8 cellular contexts compared by ENCODE assay signal in genomic region chr1:32291145-32291707, GRCh38. TPM values are rescaled to one million over a fixed set of nuclear protein-coding genes. Genes with fewer than 3 reads are reported as not detected.
A peak's percentile ranks its signal among the peaks of the same experiment; 100 is the strongest.
DNase-seq lines count a peak whose midpoint lies in the region; ATAC-seq, FAIRE-seq and TF ChIP-seq lines count a peak whose summit lies in the region.

No MANE protein-coding gene starts in this region.

- no peaks in the 10 kb centered on the region for H3K36me3 ChIP-seq in neutrophil

- FAIRE-seq in RCC 7860 (lab: Jason Lieb, UNC): peak; percentile 79

- H3K27ac ChIP-seq in epithelial cell of prostate (peak overlapping the region; percentile 93), neutrophil (peak overlapping the region; percentile 82)

- peaks cover 17 to 18% of the 10 kb centered on the region in 2 experiments for H3K4me1 ChIP-seq in neutrophil (ENCODE audit: control insufficient read depth in 1 of 2, insufficient read depth in 1 of 2, low read depth in 1 of 2, low read length in 1 of 2)

- no peak for ATAC-seq in HG03039 (IDR thresholded peaks at IDR 0.05; ENCODE audit: unreplicated experiment)

- H3K4me3 ChIP-seq in neutrophil (ENCODE audit: low read depth in 1 of 2, low read length in 1 of 2): peak overlapping the region; percentile 65 to 90

- no peaks in the 10 kb centered on the region for H3K9me3 ChIP-seq in neutrophil

- no peak for TF ChIP-seq CTCF in neutrophil (IDR thresholded peaks at IDR 0.05)

- no peaks in the 10 kb centered on the region for H3K27me3 ChIP-seq in neutrophil

- DNase-seq in DMS153 (lab: John Stamatoyannopoulos, UW) (peak; percentile 38), DMS153 treated with DMSO at 0.1 percent for 48 hours (lab: John Stamatoyannopoulos, UW; ENCODE audit: unreplicated experiment) (no peak), RCC 7860 (ENCODE audit: low spot score) (peak; percentile 79), epithelial cell of prostate (ENCODE audit: low read depth, low spot score) (peak; percentile 40), activated gamma-delta T cell (lab: John Stamatoyannopoulos, UW) (no peak), SK-N-DZ (ENCODE audit: low spot score) (no peak)

RNA-seq across cellular contexts. Expression of gene HDAC1, which starts 0.7 kb away (rescaled TPM):
- 98.5 and 104 TPM in 2 replicates for polyA plus RNA-seq in SK-N-DZ (2014; cell fraction: cytosol; rRNA removed)
- 167 and 186 TPM in 2 replicates for polyA plus RNA-seq in SK-N-DZ (2014; cell fraction: nucleus; rRNA removed)

RNA-seq across cellular contexts. Expression of gene LCK, which starts 40.2 kb away (rescaled TPM):
- 0.61 TPM in 1 of 2 replicates, not detected in the other for polyA plus RNA-seq in SK-N-DZ (2014; cell fraction: cytosol; rRNA removed)
- polyA plus RNA-seq in SK-N-DZ (2014; cell fraction: nucleus; rRNA removed): 0.99 and 1.2 TPM in 2 replicates

RNA-seq across cellular contexts. Expression of gene FAM167B, which starts 44.2 kb away (rescaled TPM):
- polyA plus RNA-seq in SK-N-DZ (2014; cell fraction: cytosol; rRNA removed): 0.70 TPM in 1 of 2 replicates, not detected in the other
- polyA plus RNA-seq in SK-N-DZ (2014; cell fraction: nucleus; rRNA removed): 0.18 TPM in 1 of 2 replicates, not detected in the other

RNA-seq across cellular contexts. Expression of gene MARCKSL1, which starts 44.8 kb away (rescaled TPM):
- 288 and 346 TPM in 2 replicates for polyA plus RNA-seq in SK-N-DZ (2014; cell fraction: cytosol; rRNA removed)
- 123 and 135 TPM in 2 replicates for polyA plus RNA-seq in SK-N-DZ (2014; cell fraction: nucleus; rRNA removed)

Comparison
In these comparisons a context has a peak if more than half of its experiments do, and no peak if none do; other contexts are left out.
1. DNase-seq: peak in DMS153 (single experiment), RCC 7860 (single experiment) and epithelial cell of prostate (single experiment); none in DMS153 treated with DMSO at 0.1 percent for 48 hours (single experiment), activated gamma-delta T cell (single experiment) and SK-N-DZ (single experiment).